In the genomic region with DNA sequence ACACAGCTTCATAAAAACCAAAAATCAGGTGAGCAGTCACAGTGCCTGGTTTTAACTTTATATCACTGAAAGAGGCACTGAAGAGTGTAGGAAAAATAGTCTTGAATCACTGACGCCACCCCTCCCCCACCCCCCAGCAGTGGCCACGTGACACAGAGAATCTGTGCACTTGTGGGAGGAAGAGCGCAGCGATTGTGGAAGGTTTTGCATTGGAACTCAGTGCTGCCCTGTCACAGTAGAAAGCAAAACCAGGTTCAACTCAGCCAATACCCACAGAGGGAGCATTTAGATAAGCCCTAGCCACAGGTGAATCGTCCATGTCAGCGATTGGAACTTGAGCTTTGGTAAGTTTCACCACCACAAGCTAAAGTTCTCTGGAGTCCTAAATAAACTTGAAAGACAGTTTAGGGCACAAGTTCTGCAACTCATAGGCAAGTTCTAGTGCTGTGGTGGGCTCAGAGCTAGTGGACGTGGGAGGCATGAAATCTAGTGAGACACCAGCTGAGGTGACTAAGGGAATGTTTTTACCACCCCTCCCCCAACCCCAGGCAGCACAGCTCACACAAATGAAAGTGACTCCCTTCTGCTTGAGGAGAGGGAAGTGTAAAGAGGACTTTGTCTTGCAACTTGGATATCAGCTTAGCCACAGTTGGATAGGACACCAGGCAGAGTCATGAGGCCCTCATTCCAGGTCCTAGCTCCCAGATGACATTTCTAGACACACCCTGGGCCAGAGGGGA, we compare ENCODE assay signal across 2 cellular contexts.
A peak's percentile ranks its signal among the peaks of the same experiment; 100 is the strongest.
TF ChIP-seq lines count a peak whose summit lies in the region.

No MANE protein-coding gene starts in this region.

TF ChIP-seq in SK-N-SH, 30 proteins besides CTCF, POLR2A, EP300 and RAD21 (continued from another document):
- TF ChIP-seq USF1 (IDR thresholded peaks at IDR 0.05; ENCODE audit: borderline replicate concordance, low read depth) = peak; percentile 48; the same call in 1 of the 2 replicates

TF ChIP-seq in SK-N-SH treated with all-trans-retinoic acid at 6 μM for 48 hours, 23 proteins besides CTCF, POLR2A, EP300 and RAD21:
- TF ChIP-seq, protein P1, sequence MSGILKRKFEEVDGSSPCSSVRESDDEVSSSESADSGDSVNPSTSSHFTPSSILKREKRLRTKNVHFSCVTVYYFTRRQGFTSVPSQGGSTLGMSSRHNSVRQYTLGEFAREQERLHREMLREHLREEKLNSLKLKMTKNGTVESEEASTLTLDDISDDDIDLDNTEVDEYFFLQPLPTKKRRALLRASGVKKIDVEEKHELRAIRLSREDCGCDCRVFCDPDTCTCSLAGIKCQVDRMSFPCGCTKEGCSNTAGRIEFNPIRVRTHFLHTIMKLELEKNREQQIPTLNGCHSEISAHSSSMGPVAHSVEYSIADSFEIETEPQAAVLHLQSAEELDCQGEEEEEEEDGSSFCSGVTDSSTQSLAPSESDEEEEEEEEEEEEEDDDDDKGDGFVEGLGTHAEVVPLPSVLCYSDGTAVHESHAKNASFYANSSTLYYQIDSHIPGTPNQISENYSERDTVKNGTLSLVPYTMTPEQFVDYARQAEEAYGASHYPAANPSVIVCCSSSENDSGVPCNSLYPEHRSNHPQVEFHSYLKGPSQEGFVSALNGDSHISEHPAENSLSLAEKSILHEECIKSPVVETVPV (CRISPR knock-in tag; IDR thresholded peaks at IDR 0.05) = no peak
- TF ChIP-seq SNAI2 (CRISPR knock-in tag; IDR thresholded peaks at IDR 0.05) (no peak), CSDC2 (CRISPR knock-in tag; IDR thresholded peaks at IDR 0.05) (no peak), TSHZ2 (CRISPR knock-in tag; IDR thresholded peaks at IDR 0.05) (no peak), GLIS3 (CRISPR knock-in tag; IDR thresholded peaks at IDR 0.05) (no peak), ZC3H10 (CRISPR knock-in tag; IDR thresholded peaks at IDR 0.05) (no peak), ZFP3 (CRISPR knock-in tag; IDR thresholded peaks at IDR 0.05) (no peak), TOX (CRISPR knock-in tag; IDR thresholded peaks at IDR 0.05; ENCODE audit: borderline replicate concordance) (no peak), BACH2 (CRISPR knock-in tag; IDR thresholded peaks at IDR 0.05; ENCODE audit: borderline replicate concordance) (no peak), OSR1 (CRISPR knock-in tag; IDR thresholded peaks at IDR 0.05) (no peak), TCF4 (CRISPR knock-in tag; IDR thresholded peaks at IDR 0.05; ENCODE audit: borderline replicate concordance) (no peak), ZFP30 (CRISPR knock-in tag; IDR thresholded peaks at IDR 0.05) (no peak), ARNTL (CRISPR knock-in tag; IDR thresholded peaks at IDR 0.05; ENCODE audit: borderline replicate concordance, low read depth) (no peak), ZNF8 (CRISPR knock-in tag; IDR thresholded peaks at IDR 0.05) (no peak), ESRRG (CRISPR knock-in tag; IDR thresholded peaks at IDR 0.05) (no peak), PPARA (CRISPR knock-in tag; IDR thresholded peaks at IDR 0.05; ENCODE audit: borderline replicate concordance) (no peak)
- TF ChIP-seq, protein P2, sequence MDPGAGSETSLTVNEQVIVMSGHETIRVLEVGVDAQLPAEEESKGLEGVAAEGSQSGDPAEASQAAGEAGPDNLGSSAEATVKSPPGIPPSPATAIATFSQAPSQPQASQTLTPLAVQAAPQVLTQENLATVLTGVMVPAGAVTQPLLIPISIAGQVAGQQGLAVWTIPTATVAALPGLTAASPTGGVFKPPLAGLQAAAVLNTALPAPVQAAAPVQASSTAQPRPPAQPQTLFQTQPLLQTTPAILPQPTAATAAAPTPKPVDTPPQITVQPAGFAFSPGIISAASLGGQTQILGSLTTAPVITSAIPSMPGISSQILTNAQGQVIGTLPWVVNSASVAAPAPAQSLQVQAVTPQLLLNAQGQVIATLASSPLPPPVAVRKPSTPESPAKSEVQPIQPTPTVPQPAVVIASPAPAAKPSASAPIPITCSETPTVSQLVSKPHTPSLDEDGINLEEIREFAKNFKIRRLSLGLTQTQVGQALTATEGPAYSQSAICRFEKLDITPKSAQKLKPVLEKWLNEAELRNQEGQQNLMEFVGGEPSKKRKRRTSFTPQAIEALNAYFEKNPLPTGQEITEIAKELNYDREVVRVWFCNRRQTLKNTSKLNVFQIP (CRISPR knock-in tag; IDR thresholded peaks at IDR 0.05; ENCODE audit: borderline replicate concordance, low read depth) = no peak
- TF ChIP-seq, protein P3, sequence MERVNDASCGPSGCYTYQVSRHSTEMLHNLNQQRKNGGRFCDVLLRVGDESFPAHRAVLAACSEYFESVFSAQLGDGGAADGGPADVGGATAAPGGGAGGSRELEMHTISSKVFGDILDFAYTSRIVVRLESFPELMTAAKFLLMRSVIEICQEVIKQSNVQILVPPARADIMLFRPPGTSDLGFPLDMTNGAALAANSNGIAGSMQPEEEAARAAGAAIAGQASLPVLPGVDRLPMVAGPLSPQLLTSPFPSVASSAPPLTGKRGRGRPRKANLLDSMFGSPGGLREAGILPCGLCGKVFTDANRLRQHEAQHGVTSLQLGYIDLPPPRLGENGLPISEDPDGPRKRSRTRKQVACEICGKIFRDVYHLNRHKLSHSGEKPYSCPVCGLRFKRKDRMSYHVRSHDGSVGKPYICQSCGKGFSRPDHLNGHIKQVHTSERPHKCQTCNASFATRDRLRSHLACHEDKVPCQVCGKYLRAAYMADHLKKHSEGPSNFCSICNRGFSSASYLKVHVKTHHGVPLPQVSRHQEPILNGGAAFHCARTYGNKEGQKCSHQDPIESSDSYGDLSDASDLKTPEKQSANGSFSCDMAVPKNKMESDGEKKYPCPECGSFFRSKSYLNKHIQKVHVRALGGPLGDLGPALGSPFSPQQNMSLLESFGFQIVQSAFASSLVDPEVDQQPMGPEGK (CRISPR knock-in tag; IDR thresholded peaks at IDR 0.05; ENCODE audit: borderline replicate concordance) = no peak
- TF ChIP-seq, protein P4, sequence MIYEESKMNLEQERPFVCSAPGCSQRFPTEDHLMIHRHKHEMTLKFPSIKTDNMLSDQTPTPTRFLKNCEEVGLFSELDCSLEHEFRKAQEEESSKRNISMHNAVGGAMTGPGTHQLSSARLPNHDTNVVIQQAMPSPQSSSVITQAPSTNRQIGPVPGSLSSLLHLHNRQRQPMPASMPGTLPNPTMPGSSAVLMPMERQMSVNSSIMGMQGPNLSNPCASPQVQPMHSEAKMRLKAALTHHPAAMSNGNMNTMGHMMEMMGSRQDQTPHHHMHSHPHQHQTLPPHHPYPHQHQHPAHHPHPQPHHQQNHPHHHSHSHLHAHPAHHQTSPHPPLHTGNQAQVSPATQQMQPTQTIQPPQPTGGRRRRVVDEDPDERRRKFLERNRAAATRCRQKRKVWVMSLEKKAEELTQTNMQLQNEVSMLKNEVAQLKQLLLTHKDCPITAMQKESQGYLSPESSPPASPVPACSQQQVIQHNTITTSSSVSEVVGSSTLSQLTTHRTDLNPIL (CRISPR knock-in tag; IDR thresholded peaks at IDR 0.05; ENCODE audit: low read depth) = no peak
TF ChIP-seq in SK-N-SH treated with all-trans-retinoic acid at 6 μM for 48 hours: peak in this region for 0.
